28 cellular contexts compared by ENCODE assay signal in genomic region chr16:67423634-67424575, GRCh38. TPM values are rescaled to one million over a fixed set of nuclear protein-coding genes. Genes with fewer than 3 reads are reported as not detected.
DNase-seq lines count a peak whose midpoint lies in the region; ATAC-seq, FAIRE-seq and TF ChIP-seq lines count a peak whose summit lies in the region.
"Had no signal": no experiment of that assay in that cellular context is flagged by ENCODE, and none has a peak within 500 bp of the region (broad histone marks: within the 10 kb centered on the region; RNA-seq: fewer than 3 reads in every experiment).

No MANE protein-coding gene starts in this region.

- no peaks in the 10 kb centered on the region for H3K9me3 ChIP-seq in K562 (replicated peaks; ENCODE audit: control insufficient read depth, insufficient read depth, low read depth, low read length)
- H3K9me3 ChIP-seq: gastrocnemius medialis, ovary, transverse colon had no signal

- H4K20me1 ChIP-seq in K562 (replicated peaks; ENCODE audit: control insufficient read depth, insufficient read depth, low read length): peaks cover 7% of the 10 kb centered on the region

- TF ChIP-seq RAD21 in K562 (CRISPR knock-in tag; conservative IDR thresholded peaks at IDR 0.05 in 1 of 2, IDR thresholded peaks at IDR 0.05 in 1 of 2): no peak

- POLR2A ChIA-PET in K562 (lab: Yijun Ruan, JAX): interaction anchor here (0.5 to 0.8 kb wide), 4 partner anchors 62 to 137 kb away, joined by 3 to 4 read pairs (median 3); no protein-coding TSS in a partner anchor

- peak overlapping the region; percentile 36; the same call in 1 of the 2 replicates for H2AFZ ChIP-seq in K562 (ENCODE audit: low read depth, low read length)

- 17% methylated on average over 13 of the region's 13 CpGs for WGBS in K562 (ENCODE audit: insufficient coverage, low coverage, missing lambda C conversion rate)

- no peak overlapping the region for H3K4me3 Mint-ChIP-seq in type B pancreatic cell
- H3K4me3 Mint-ChIP-seq: activated CD4-positive, alpha-beta T cell treated with anti-CD3 and anti-CD28 coated beads, Interleukin-2, amount 10 ng/mL, durations not matched to agents 24 days and 14 days; HFFc6 had no signal

- no peak overlapping the region for H3K4me3 ChIP-seq in K562
- H3K4me3 ChIP-seq: cardiac muscle cell, gastrocnemius medialis, ovary, transverse colon had no signal

- no peaks in the 10 kb centered on the region for H3K79me2 ChIP-seq in K562 (ENCODE audit: control insufficient read depth, insufficient read depth, low read length)

- H3K27me3 Mint-ChIP-seq in type B pancreatic cell: peaks cover 32% of the 10 kb centered on the region

- no peak for TF ChIP-seq CTCF in K562 (IDR thresholded peaks at IDR 0.05 in 2 of 3, conservative IDR thresholded peaks at IDR 0.05 in 1 of 3; ENCODE audit: insufficient read depth in 2 of 3, low read depth in 1 of 3, low read length in 3 of 3)
- TF ChIP-seq CTCF in type B pancreatic cell (conservative IDR thresholded peaks at IDR 0.05): no peak

- no peak overlapping the region for H3K4me2 ChIP-seq in K562 (ENCODE audit: insufficient read depth, low read length)

- no peak for TF ChIP-seq POLR2A in K562 (conservative IDR thresholded peaks at IDR 0.05)

- H3K9me1 ChIP-seq in K562 (ENCODE audit: control insufficient read depth, insufficient read depth, low read length): no peaks in the 10 kb centered on the region

- H3K4me1 ChIP-seq in K562 (replicated peaks in 1 of 2; ENCODE audit: control insufficient read depth in 2 of 2, insufficient read depth in 2 of 2, low read length in 2 of 2): peaks cover 0 to 2% of the 10 kb centered on the region in 2 experiments; a peak in 2 of 5 replicates

- in situ Hi-C loops in K562 (cut with MboI): loop anchor here (25.0 kb wide), 1 partner anchor 462 kb away; the partner anchor contains the start of gene CES3

- BruUV-seq in K562 (replicated peaks; lab: Mats Ljungman, UMichigan): no TSS peak

- no peaks in the 10 kb centered on the region for H3K9me3 Mint-ChIP-seq in type B pancreatic cell
- H3K9me3 Mint-ChIP-seq: activated CD4-positive, alpha-beta T cell treated with anti-CD3 and anti-CD28 coated beads, Interleukin-2, amount 10 ng/mL, durations not matched to agents 24 days and 14 days; HFFc6 had no signal

- no peak overlapping the region for H3K27ac ChIP-seq in K562 (ENCODE audit: extremely low read depth, low read depth, low read length)
- H3K27ac ChIP-seq: 22Rv1, cardiac muscle cell, ovary, transverse colon had no signal

- peaks cover 5 to 15% of the 10 kb centered on the region in 2 experiments; a peak in 3 of 5 replicates for H3K27me3 ChIP-seq in K562 (ENCODE audit: control insufficient read depth in 2 of 2, insufficient read depth in 2 of 2, low read length in 2 of 2)
- H3K27me3 ChIP-seq: gastrocnemius medialis, ovary, transverse colon had no signal

- CTCF ChIA-PET in K562 (lab: Yijun Ruan, JAX; ENCODE audit: low intra/inter-chr PET ratio): no interaction called here

- intact Hi-C loops in K562 (cut with micrococcal nuclease): loop anchor here (10.0 kb wide), 1 partner anchor 91 kb away; no protein-coding TSS in a partner anchor

- FAIRE-seq in K562 (lab: Jason Lieb, UNC): no peak
- FAIRE-seq: GM12891, TTC549 had no signal

- no peaks in the 10 kb centered on the region for H3K36me3 ChIP-seq in K562 (ENCODE audit: control insufficient read depth, insufficient read depth, low read length)
- H3K36me3 ChIP-seq: cardiac muscle cell, gastrocnemius medialis, ovary, transverse colon had no signal

- ATAC-seq in K562 (no peak), GM19452 (IDR thresholded peaks at IDR 0.05; ENCODE audit: unreplicated experiment) (no peak)
- ATAC-seq: esophagus mucosa; Right ventricle myocardium inferior; stimulated activated naive CD8-positive, alpha-beta T cell treated with anti-CD3 and anti-CD28 coated beads, Interleukin-15, Interleukin-2, amounts not matched to agents 100 U/mL and 50 U/mL, for 24 hours had no signal

- TF ChIP-seq EP300 in K562 (IDR thresholded peaks at IDR 0.05; ENCODE audit: low read length): no peak

- H3K4me1 Mint-ChIP-seq in type B pancreatic cell (ENCODE audit: unreplicated experiment): peaks cover 31% of the 10 kb centered on the region
- H3K4me1 Mint-ChIP-seq: activated CD4-positive, alpha-beta T cell treated with anti-CD3 and anti-CD28 coated beads, Interleukin-2, amount 10 ng/mL, durations not matched to agents 24 days and 14 days had no signal

- peak overlapping the region; percentile 18 for H3K27ac Mint-ChIP-seq in type B pancreatic cell
- H3K27ac Mint-ChIP-seq: activated CD4-positive, alpha-beta T cell treated with anti-CD3 and anti-CD28 coated beads, Interleukin-2, amount 10 ng/mL, durations not matched to agents 24 days and 14 days; HFFc6 had no signal

- H3K9ac ChIP-seq in K562 (ENCODE audit: insufficient read depth in 1 of 2, low read depth in 2 of 2, low read length in 2 of 2): no peak overlapping the region

- no peaks in the 10 kb centered on the region for H3K36me3 Mint-ChIP-seq in type B pancreatic cell

- DNase-seq in DMS 273 (lab: John Stamatoyannopoulos, UW; ENCODE audit: unreplicated experiment) (peak; percentile 35), DMS 273 treated with DMSO at 0.1 percent for 48 hours (lab: John Stamatoyannopoulos, UW) (no peak), K562 (ENCODE audit: extremely low read depth in 1 of 4, low spot score in 3 of 4) (no peak), iPS-NIHi7 (ENCODE audit: extremely low spot score) (peak; percentile 75), type B pancreatic cell (ENCODE audit: extremely low spot score, unreplicated experiment) (no peak), amniotic stem cell (lab: John Stamatoyannopoulos, UW) (no peak), NAMALWA (ENCODE audit: low spot score) (no peak)
- DNase-seq: activated CD4-positive, alpha-beta T cell treated with anti-CD3 and anti-CD28 coated beads, Interleukin-2, amount 10 ng/mL, durations not matched to agents 24 days and 14 days; activated CD8-positive, alpha-beta memory T cell treated with anti-CD3 and anti-CD28 coated beads, Interleukin-2, amount 50 U/mL, for 4 hours; activated effector memory CD4-positive, alpha-beta T cell treated with Interleukin-2 at 50 U/mL for 16 hours; gastrocnemius medialis; HFFc6; KG1; NCI-H1092 treated with DMSO at 0.1 percent for 48 hours; NCI-H2081 treated with DMSO at 0.1 percent for 48 hours; NCI-H524 treated with DMSO at 0.1 percent for 48 hours; ovary; stimulated activated CD4-positive, alpha-beta T cell treated with anti-CD3 and anti-CD28 coated beads, Interleukin-2, amount 100 ng/mL, for 24 hours; stimulated activated naive CD8-positive, alpha-beta T cell treated with anti-CD3 and anti-CD28 coated beads, Interleukin-15, Interleukin-2, amounts not matched to agents 100 U/mL and 50 U/mL, for 24 hours; transverse colon had no signal

RNA-seq across cellular contexts. Expression of gene HSD11B2, which starts 7.0 kb away (rescaled TPM):
- 3.4 and 5.6 TPM in 2 replicates for total RNA-seq in K562 (2011; cell fraction: chromatin; rRNA removed; ENCODE audit: low replicate concordance)
- total RNA-seq in K562 (2011; cell fraction: nucleolus; rRNA removed): 3.0 and 4.7 TPM in 2 replicates
- 2.4 and 6.9 TPM in 2 replicates for total RNA-seq in K562 (2011; cell fraction: nucleoplasm; rRNA removed)
- 0.95 and 2.9 TPM in 2 replicates for total RNA-seq in K562 (2014; rRNA removed)
- 0.22 and 0.55 TPM in 2 replicates for total RNA-seq in K562 (2014; rRNA removed; fragmentation: Illumina TruSeq; extraction: Trizol)
- 0.60 and 0.65 TPM in 2 replicates for total RNA-seq in K562 (2015; rRNA removed; fragmentation: Illumina TruSeq; extraction: Trizol)
- total RNA-seq in K562 (2021): 1.9 and 2.0 TPM in 2 replicates
- 0.79 and 2.2 TPM in 2 replicates for polyA plus RNA-seq in K562 (2011; rRNA removed)
- polyA plus RNA-seq in K562 (2011; cell fraction: cytosol; rRNA removed): 1.8 and 2.4 TPM in 2 replicates
- 3.4 and 4.8 TPM in 2 replicates for polyA plus RNA-seq in K562 (2011; cell fraction: nucleus; rRNA removed)
- polyA plus RNA-seq in K562 (2012): 0.86 and 2.0 TPM in 2 replicates
- 1.4 and 2.7 TPM in 2 replicates for polyA plus RNA-seq in K562 (2014; fragmentation: Illumina TruSeq; extraction: Trizol)
- under 1 TPM; 0.08 to 0.18 TPM for polyA plus RNA-seq in K562 (2014; fragmentation: Nextera tagmentation; extraction: Ambion mirVana)
- polyA plus RNA-seq in K562 (2014; rRNA removed): 1.4 and 2.2 TPM in 2 replicates
- 0.72 and 1.1 TPM in 2 replicates for polyA minus RNA-seq in K562 (2011; rRNA and poly(A)+ RNA removed)
- polyA minus RNA-seq in K562 (2011; cell fraction: cytosol; rRNA and poly(A)+ RNA removed): 1.9 and 2.9 TPM in 2 replicates
- 0.67 and 0.81 TPM in 2 replicates for polyA minus RNA-seq in K562 (2011; cell fraction: nucleus; rRNA and poly(A)+ RNA removed)
- 5.4 and 8.5 TPM in 2 replicates for total RNA-seq in type B pancreatic cell (ENCODE audit: low replicate concordance)
- total RNA-seq: HFFc6 had no signal

RNA-seq across cellular contexts. Expression of gene ZDHHC1, which starts 7.6 kb away (rescaled TPM):
- not detected in 2 replicates for total RNA-seq in K562 (2011; cell fraction: chromatin; rRNA removed; ENCODE audit: low replicate concordance)
- total RNA-seq in K562 (2011; cell fraction: nucleolus; rRNA removed): 0.50 TPM in 1 of 2 replicates, not detected in the other
- total RNA-seq in K562 (2011; cell fraction: nucleoplasm; rRNA removed): not detected in 2 replicates
- total RNA-seq in K562 (2014; rRNA removed): 0.24 and 0.77 TPM in 2 replicates
- not detected in 2 replicates for total RNA-seq in K562 (2014; rRNA removed; fragmentation: Illumina TruSeq; extraction: Trizol)
- 0.36 TPM in 1 of 2 replicates, not detected in the other for total RNA-seq in K562 (2015; rRNA removed; fragmentation: Illumina TruSeq; extraction: Trizol)
- 0.16 TPM in 1 of 2 replicates, not detected in the other for total RNA-seq in K562 (2021)
- polyA plus RNA-seq in K562 (2011; rRNA removed): 0.06 and 0.07 TPM in 2 replicates
- 0.13 and 0.95 TPM in 2 replicates for polyA plus RNA-seq in K562 (2011; cell fraction: cytosol; rRNA removed)
- polyA plus RNA-seq in K562 (2011; cell fraction: nucleus; rRNA removed): 0.28 and 0.43 TPM in 2 replicates
- polyA plus RNA-seq in K562 (2012): 0.17 TPM in 1 of 2 replicates, not detected in the other
- polyA plus RNA-seq in K562 (2014; fragmentation: Illumina TruSeq; extraction: Trizol): not detected in 2 replicates
- not detected for polyA plus RNA-seq in K562 (2014; fragmentation: Nextera tagmentation; extraction: Ambion mirVana)
- 0.25 TPM in 1 of 2 replicates, not detected in the other for polyA plus RNA-seq in K562 (2014; rRNA removed)
- polyA minus RNA-seq in K562 (2011; rRNA and poly(A)+ RNA removed): not detected in 2 replicates
- not detected in 2 replicates for polyA minus RNA-seq in K562 (2011; cell fraction: cytosol; rRNA and poly(A)+ RNA removed)
- polyA minus RNA-seq in K562 (2011; cell fraction: nucleus; rRNA and poly(A)+ RNA removed): 0.54 TPM in 1 of 2 replicates, not detected in the other
- 10.1 and 11.3 TPM in 2 replicates for total RNA-seq in type B pancreatic cell (ENCODE audit: low replicate concordance)

RNA-seq across cellular contexts. Expression of gene TPPP3, which starts 30.6 kb away (rescaled TPM):
- total RNA-seq in K562 (2011; cell fraction: chromatin; rRNA removed; ENCODE audit: low replicate concordance): 0.44 TPM in 1 of 2 replicates, not detected in the other
- total RNA-seq in K562 (2011; cell fraction: nucleolus; rRNA removed): 0.17 TPM in 1 of 2 replicates, not detected in the other
- total RNA-seq in K562 (2011; cell fraction: nucleoplasm; rRNA removed): 0.37 TPM in 1 of 2 replicates, not detected in the other
- total RNA-seq in K562 (2014; rRNA removed) (0.16 and 0.50 TPM in 2 replicates), K562 (2014; rRNA removed; fragmentation: Illumina TruSeq; extraction: Trizol) (0.25 TPM in 1 of 2 replicates, not detected in the other), K562 (2015; rRNA removed; fragmentation: Illumina TruSeq; extraction: Trizol) (not detected in 2 replicates), K562 (2021) (0.38 and 0.44 TPM in 2 replicates), type B pancreatic cell (ENCODE audit: low replicate concordance) (39.3 and 44.5 TPM in 2 replicates)
- polyA plus RNA-seq in K562 (2011; rRNA removed) (0.32 and 0.58 TPM in 2 replicates), K562 (2014; fragmentation: Illumina TruSeq; extraction: Trizol) (0.36 and 0.66 TPM in 2 replicates), K562 (2014; fragmentation: Nextera tagmentation; extraction: Ambion mirVana) (under 1 TPM in 1 of 2 experiments, not detected in 1; 0.13 TPM), K562 (2014; rRNA removed) (0.50 and 0.92 TPM in 2 replicates)
- 0.44 and 0.60 TPM in 2 replicates for polyA plus RNA-seq in K562 (2011; cell fraction: cytosol; rRNA removed)
- polyA plus RNA-seq in K562 (2011; cell fraction: nucleus; rRNA removed): 0.31 and 0.46 TPM in 2 replicates
- polyA plus RNA-seq in K562 (2012): 0.37 and 0.38 TPM in 2 replicates
- polyA minus RNA-seq in K562 (2011; rRNA and poly(A)+ RNA removed): 0.21 TPM in 1 of 2 replicates, not detected in the other
- polyA minus RNA-seq in K562 (2011; cell fraction: cytosol; rRNA and poly(A)+ RNA removed): not detected in 2 replicates
- polyA minus RNA-seq in K562 (2011; cell fraction: nucleus; rRNA and poly(A)+ RNA removed): 0.13 and 0.33 TPM in 2 replicates
- total RNA-seq: activated CD4-positive, alpha-beta T cell treated with anti-CD3 and anti-CD28 coated beads, Interleukin-2, amount 10 ng/mL, durations not matched to agents 24 days and 14 days had no signal

RNA-seq across cellular contexts. Expression of gene ATP6V0D1, which starts 57.1 kb away (rescaled TPM):
- 30.0 and 74.0 TPM in 2 replicates for total RNA-seq in K562 (2011; cell fraction: chromatin; rRNA removed; ENCODE audit: low replicate concordance)
- 56.4 and 56.6 TPM in 2 replicates for total RNA-seq in K562 (2011; cell fraction: nucleolus; rRNA removed)
- total RNA-seq in K562 (2011; cell fraction: nucleoplasm; rRNA removed): 38.9 and 42.7 TPM in 2 replicates
- total RNA-seq in K562 (2014; rRNA removed) (45.6 and 54.5 TPM in 2 replicates), K562 (2014; rRNA removed; fragmentation: Illumina TruSeq; extraction: Trizol) (22.0 and 30.6 TPM in 2 replicates), K562 (2015; rRNA removed; fragmentation: Illumina TruSeq; extraction: Trizol) (51.8 and 53.5 TPM in 2 replicates), K562 (2021) (61.3 and 61.5 TPM in 2 replicates), type B pancreatic cell (ENCODE audit: low replicate concordance) (73.5 and 94.4 TPM in 2 replicates)
- polyA plus RNA-seq in K562 (2011; rRNA removed) (48.2 and 51.5 TPM in 2 replicates), K562 (2014; fragmentation: Illumina TruSeq; extraction: Trizol) (64.9 and 69.7 TPM in 2 replicates), K562 (2014; fragmentation: Nextera tagmentation; extraction: Ambion mirVana) (10 to 100 TPM; 23.2 to 40.7 TPM), K562 (2014; rRNA removed) (33.9 and 37.3 TPM in 2 replicates)
- polyA plus RNA-seq in K562 (2011; cell fraction: cytosol; rRNA removed): 97.2 and 146 TPM in 2 replicates
- 52.3 and 67.8 TPM in 2 replicates for polyA plus RNA-seq in K562 (2011; cell fraction: nucleus; rRNA removed)
- polyA plus RNA-seq in K562 (2012): 84.3 and 116 TPM in 2 replicates
- 45.3 and 118 TPM in 2 replicates for polyA minus RNA-seq in K562 (2011; rRNA and poly(A)+ RNA removed)
- polyA minus RNA-seq in K562 (2011; cell fraction: cytosol; rRNA and poly(A)+ RNA removed): 61.6 and 78.2 TPM in 2 replicates
- 17.6 and 17.7 TPM in 2 replicates for polyA minus RNA-seq in K562 (2011; cell fraction: nucleus; rRNA and poly(A)+ RNA removed)

RNA-seq across cellular contexts. Expression of gene AGRP, which starts 59.4 kb away (rescaled TPM):
- not detected in 2 replicates for total RNA-seq in K562 (2011; cell fraction: chromatin; rRNA removed; ENCODE audit: low replicate concordance)
- not detected in 2 replicates for total RNA-seq in K562 (2011; cell fraction: nucleolus; rRNA removed)
- not detected in 2 replicates for total RNA-seq in K562 (2011; cell fraction: nucleoplasm; rRNA removed)
- total RNA-seq in K562 (2014; rRNA removed) (not detected in 2 replicates), K562 (2014; rRNA removed; fragmentation: Illumina TruSeq; extraction: Trizol) (not detected in 2 replicates), K562 (2015; rRNA removed; fragmentation: Illumina TruSeq; extraction: Trizol) (not detected in 2 replicates), K562 (2021) (not detected in 2 replicates), type B pancreatic cell (ENCODE audit: low replicate concordance) (not detected in 2 replicates)
- polyA plus RNA-seq in K562 (2011; rRNA removed) (not detected in 2 replicates), K562 (2014; fragmentation: Illumina TruSeq; extraction: Trizol) (not detected in 2 replicates), K562 (2014; fragmentation: Nextera tagmentation; extraction: Ambion mirVana) (not detected), K562 (2014; rRNA removed) (not detected in 2 replicates)
- not detected in 2 replicates for polyA plus RNA-seq in K562 (2011; cell fraction: cytosol; rRNA removed)
- not detected in 2 replicates for polyA plus RNA-seq in K562 (2011; cell fraction: nucleus; rRNA removed)
- not detected in 2 replicates for polyA plus RNA-seq in K562 (2012)
- polyA minus RNA-seq in K562 (2011; rRNA and poly(A)+ RNA removed): not detected in 2 replicates
- polyA minus RNA-seq in K562 (2011; cell fraction: cytosol; rRNA and poly(A)+ RNA removed): not detected in 2 replicates
- polyA minus RNA-seq in K562 (2011; cell fraction: nucleus; rRNA and poly(A)+ RNA removed): not detected in 2 replicates
- total RNA-seq: activated CD4-positive, alpha-beta T cell treated with anti-CD3 and anti-CD28 coated beads, Interleukin-2, amount 10 ng/mL, durations not matched to agents 24 days and 14 days; cardiac muscle cell; esophagus mucosa; gastrocnemius medialis; HFFc6; lower leg skin; Right ventricle myocardium inferior; transverse colon had no signal
- polyA plus RNA-seq: cardiac muscle cell had no signal

Comparison
In these comparisons a context has a peak if more than half of its experiments do, and no peak if none do; other contexts are left out.
1. DNase-seq: peak in DMS 273 (single experiment) and iPS-NIHi7 (single experiment); none in DMS 273 treated with DMSO at 0.1 percent for 48 hours (single experiment), K562 (0 of 4), type B pancreatic cell (single experiment), amniotic stem cell (single experiment) and NAMALWA (single experiment).
2. RNA of gene TPPP3, which starts 30.6 kb away (total RNA-seq): 39.3 to 44.5 TPM in type B pancreatic cell; 0.16 to 0.50 TPM in K562; every median in the first group is over 10 times any median in the second.